In the genomic region with DNA sequence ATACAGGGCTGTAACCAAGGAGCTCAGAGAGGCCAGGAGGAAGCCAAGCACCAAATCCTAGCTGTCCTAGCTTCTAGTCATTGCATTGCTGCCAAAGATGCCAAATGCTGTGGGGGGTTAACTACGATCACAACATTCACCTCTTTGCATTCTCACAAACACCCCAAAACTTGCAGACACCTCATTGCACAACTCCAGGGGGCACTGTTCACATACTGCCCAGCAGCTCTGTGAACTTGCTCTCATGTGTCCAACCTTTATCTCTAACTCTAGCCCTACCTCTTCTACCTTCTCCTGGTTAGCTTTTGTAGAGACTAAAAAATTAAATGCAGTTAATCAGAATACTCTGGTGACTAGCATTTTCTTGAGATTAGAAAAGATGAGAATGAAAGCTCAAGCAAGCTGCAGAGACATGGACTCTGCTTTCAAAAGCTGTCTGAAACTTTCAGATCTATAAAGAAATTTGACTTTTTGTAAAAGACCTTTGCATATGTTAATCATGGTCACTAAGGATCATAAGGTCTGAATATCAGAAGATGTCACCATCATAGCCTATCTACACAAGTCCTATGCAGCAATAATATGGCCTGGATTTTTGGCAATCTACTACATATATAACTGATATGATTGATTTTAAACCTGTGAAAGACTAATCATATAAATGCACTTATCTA, we compare ENCODE assay signal across 15 cellular contexts. TPM values are rescaled to one million over a fixed set of nuclear protein-coding genes. Genes with fewer than 3 reads are reported as not detected.
DNase-seq lines count a peak whose midpoint lies in the region; TF ChIP-seq lines count a peak whose summit lies in the region.
"Had no signal": no experiment of that assay in that cellular context is flagged by ENCODE, and none has a peak within 500 bp of the region (broad histone marks: within the 10 kb centered on the region; RNA-seq: fewer than 3 reads in every experiment).

No MANE protein-coding gene starts in this region.

- H3K36me3 Mint-ChIP-seq in chondrocyte (ENCODE audit: low read depth), result no peaks in the 10 kb centered on the region
- H3K36me3 Mint-ChIP-seq: activated naive CD8-positive, alpha-beta T cell had no signal

- DNase-seq in BE2C, result no peak
- no peak for DNase-seq in GM13976 (ENCODE audit: low spot score)
- DNase-seq in chondrocyte (ENCODE audit: low spot score), result no peak
- DNase-seq in HEK293T (ENCODE audit: extremely low spot score), result no peak
- DNase-seq in Peyer's patch, result no peak
- DNase-seq in NCI-H524 treated with DMSO at 0.1 percent for 48 hours (lab: John Stamatoyannopoulos, UW), result no peak
- no peak for DNase-seq in dedifferentiated amniotic fluid mesenchymal stem cell (ENCODE audit: extremely low spot score)
- DNase-seq: activated CD4-positive, alpha-beta T cell treated with anti-CD3 and anti-CD28 coated beads, Interleukin-2, amount 10 ng/mL, durations not matched to agents 24 days and 14 days; naive thymus-derived CD8-positive, alpha-beta T cell; T-helper 9 cell had no signal

- H3K27ac ChIP-seq in Peyer's patch, result no peak overlapping the region
- H3K27ac ChIP-seq: cardiac muscle cell, thoracic aorta had no signal

- H3K27me3 ChIP-seq in BE2C (no peaks in the 10 kb centered on the region), Peyer's patch (no peaks in the 10 kb centered on the region)
- H3K27me3 ChIP-seq: cardiac muscle cell had no signal

- H3K4me3 Mint-ChIP-seq in chondrocyte (ENCODE audit: unreplicated experiment), result no peak overlapping the region
- H3K4me3 Mint-ChIP-seq: activated CD4-positive, alpha-beta T cell treated with anti-CD3 and anti-CD28 coated beads, Interleukin-2, amount 10 ng/mL, durations not matched to agents 24 days and 14 days; activated naive CD8-positive, alpha-beta T cell; naive thymus-derived CD8-positive, alpha-beta T cell had no signal

- no peaks in the 10 kb centered on the region for H3K4me1 Mint-ChIP-seq in chondrocyte (ENCODE audit: low read depth)

- no peaks in the 10 kb centered on the region for H3K9me3 Mint-ChIP-seq in chondrocyte (ENCODE audit: low read depth)
- H3K9me3 Mint-ChIP-seq: activated CD4-positive, alpha-beta T cell treated with anti-CD3 and anti-CD28 coated beads, Interleukin-2, amount 10 ng/mL, durations not matched to agents 24 days and 14 days; naive thymus-derived CD8-positive, alpha-beta T cell had no signal

- H3K27ac Mint-ChIP-seq in chondrocyte (ENCODE audit: unreplicated experiment), result no peak overlapping the region
- H3K27ac Mint-ChIP-seq: activated CD4-positive, alpha-beta T cell treated with anti-CD3 and anti-CD28 coated beads, Interleukin-2, amount 10 ng/mL, durations not matched to agents 24 days and 14 days; activated naive CD8-positive, alpha-beta T cell had no signal

- POLR2A ChIA-PET in HEK293T (lab: Yijun Ruan, JAX), result no interaction called here

- no peaks in the 10 kb centered on the region for H3K27me3 Mint-ChIP-seq in chondrocyte (ENCODE audit: low read depth)
- H3K27me3 Mint-ChIP-seq: activated naive CD8-positive, alpha-beta T cell; naive thymus-derived CD8-positive, alpha-beta T cell had no signal

- H3K36me3 ChIP-seq in BE2C (no peaks in the 10 kb centered on the region), Peyer's patch (no peaks in the 10 kb centered on the region)
- H3K36me3 ChIP-seq: cardiac muscle cell, thoracic aorta had no signal

- H3K4me1 ChIP-seq in BE2C (peaks cover under 1% of the 10 kb centered on the region; the same call in 1 of the 2 replicates), Peyer's patch (no peaks in the 10 kb centered on the region)

- no peaks in the 10 kb centered on the region for H3K9me3 ChIP-seq in BE2C
- no peaks in the 10 kb centered on the region for H3K9me3 ChIP-seq in Peyer's patch
- H3K9me3 ChIP-seq: thoracic aorta had no signal

- in situ Hi-C loops in GM13976 (cut with MboI; ENCODE audit: low sequenced_read_pairs, unreplicated experiment), result no loop called here

- H3K4me3 ChIP-seq in BE2C (ENCODE audit: low read depth, low read length) (no peak overlapping the region), Peyer's patch (no peak overlapping the region)
- H3K4me3 ChIP-seq: cardiac muscle cell, lung, thoracic aorta had no signal

- CTCF ChIA-PET in HEK293T (lab: Yijun Ruan, JAX), result no interaction called here

- TF ChIP-seq POLR2A in Peyer's patch (IDR thresholded peaks at IDR 0.05), result no peak

- TF ChIP-seq CTCF in BE2C (IDR thresholded peaks at IDR 0.05; ENCODE audit: low read depth, low read length) (peak; percentile 45; the same call in 1 of the 2 replicates), GM13976 (IDR thresholded peaks at IDR 0.05; ENCODE audit: borderline replicate concordance, control extremely low read depth, extremely low read depth, insufficient read depth, missing control alignments) (peak; percentile 34), LNCAP (IDR thresholded peaks at IDR 0.05) (peak; percentile 18; the same call in 1 of the 2 replicates), chondrocyte (IDR thresholded peaks at IDR 0.05) (peak; percentile 33), Peyer's patch (IDR thresholded peaks at IDR 0.05) (no peak)

TF ChIP-seq in HEK293T, 16 proteins besides CTCF, POLR2A, EP300 and RAD21:
- TF ChIP-seq LEF1 (IDR thresholded peaks at IDR 0.05; ENCODE audit: borderline replicate concordance) (no peak), CTBP1 (IDR thresholded peaks at IDR 0.05; ENCODE audit: borderline replicate concordance) (no peak), SP1 (IDR thresholded peaks at IDR 0.05) (no peak), ZNF384 (IDR thresholded peaks at IDR 0.05) (no peak), FOXK2 (IDR thresholded peaks at IDR 0.05) (no peak), ARNT (IDR thresholded peaks at IDR 0.05) (no peak), FOXM1 (IDR thresholded peaks at IDR 0.05; ENCODE audit: borderline replicate concordance) (no peak), BHLHE40 (IDR thresholded peaks at IDR 0.05; ENCODE audit: borderline replicate concordance) (no peak), SUZ12 (IDR thresholded peaks at IDR 0.05) (no peak)
- TF ChIP-seq, protein P1, sequence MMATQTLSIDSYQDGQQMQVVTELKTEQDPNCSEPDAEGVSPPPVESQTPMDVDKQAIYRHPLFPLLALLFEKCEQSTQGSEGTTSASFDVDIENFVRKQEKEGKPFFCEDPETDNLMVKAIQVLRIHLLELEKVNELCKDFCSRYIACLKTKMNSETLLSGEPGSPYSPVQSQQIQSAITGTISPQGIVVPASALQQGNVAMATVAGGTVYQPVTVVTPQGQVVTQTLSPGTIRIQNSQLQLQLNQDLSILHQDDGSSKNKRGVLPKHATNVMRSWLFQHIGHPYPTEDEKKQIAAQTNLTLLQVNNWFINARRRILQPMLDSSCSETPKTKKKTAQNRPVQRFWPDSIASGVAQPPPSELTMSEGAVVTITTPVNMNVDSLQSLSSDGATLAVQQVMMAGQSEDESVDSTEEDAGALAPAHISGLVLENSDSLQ (IDR thresholded peaks at IDR 0.05), result no peak
TF ChIP-seq in HEK293T: peak in this region for 0.

RNA-seq across cellular contexts. Expression of gene KIF14, which starts 14.0 kb away (rescaled TPM):
- 1.7 TPM for polyA plus RNA-seq in BE2C (2012; ENCODE audit: insufficient read depth, insufficient read length, low read depth)
- total RNA-seq in chondrocyte, result 1.3 to 2.1 TPM (median 2.0 TPM) in 3 replicates
- total RNA-seq in Peyer's patch, result 1 to 10 TPM in 3 of 4 donors, under 1 TPM in 1; 0.85 to 2.5 (median 1.1) TPM
- polyA plus RNA-seq: naive thymus-derived CD8-positive, alpha-beta T cell had no signal

RNA-seq across cellular contexts. Expression of gene DDX59, which starts 35.1 kb away (rescaled TPM):
- polyA plus RNA-seq in BE2C (2012; ENCODE audit: insufficient read depth, insufficient read length, low read depth), result 6.8 TPM
- total RNA-seq in chondrocyte (13.3 to 15.9 TPM (median 13.7 TPM) in 3 replicates), Peyer's patch (10 to 100 TPM; 13.7 to 59.4 (median 16.8) TPM)

Comparison
In these comparisons a context has a peak if more than half of its experiments do, and no peak if none do; other contexts are left out.
1. CTCF ChIP-seq: peak in BE2C (single experiment), GM13976 (single experiment), LNCAP (single experiment) and chondrocyte (single experiment); none in Peyer's patch (0 of 6).